In the genomic region with DNA sequence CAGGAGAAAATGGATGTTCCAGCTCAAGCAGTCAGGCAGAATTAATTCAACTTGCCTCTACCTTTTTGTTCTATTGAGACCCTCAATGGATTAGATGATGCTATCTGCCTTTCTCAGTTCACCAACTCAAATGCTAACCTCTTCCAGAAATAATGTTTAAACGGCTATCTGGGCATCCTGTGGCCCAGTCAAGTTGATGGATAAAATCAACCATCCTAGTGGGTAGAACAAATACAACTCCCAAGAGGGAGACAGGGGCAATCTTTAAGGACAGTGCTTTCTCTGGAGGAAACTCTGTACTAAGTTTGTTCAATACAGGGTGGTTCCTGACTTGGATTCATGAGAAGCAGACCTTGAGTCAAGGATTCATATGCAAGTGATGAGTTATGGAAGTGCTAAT, we compare ENCODE assay signal across 7 cellular contexts.
"Had no signal": no experiment of that assay in that cellular context is flagged by ENCODE, and none has a peak within 500 bp of the region (broad histone marks: within the 10 kb centered on the region; RNA-seq: fewer than 3 reads in every experiment).

No MANE protein-coding gene starts in this region.

- H3K36me3 Mint-ChIP-seq: IgD-negative memory B cell had no signal

- H3K4me3 ChIP-seq: K562 had no signal

- DNase-seq: IMR-90, KBM-7, KG1 had no signal

- H3K27ac ChIP-seq: HL-60 had no signal

- H3K4me3 Mint-ChIP-seq: IgD-negative memory B cell had no signal

- H3K4me1 Mint-ChIP-seq: IgD-negative memory B cell had no signal

- ATAC-seq: HepG2, K562 had no signal
